11 cellular contexts compared by ENCODE assay signal in the genomic region with DNA sequence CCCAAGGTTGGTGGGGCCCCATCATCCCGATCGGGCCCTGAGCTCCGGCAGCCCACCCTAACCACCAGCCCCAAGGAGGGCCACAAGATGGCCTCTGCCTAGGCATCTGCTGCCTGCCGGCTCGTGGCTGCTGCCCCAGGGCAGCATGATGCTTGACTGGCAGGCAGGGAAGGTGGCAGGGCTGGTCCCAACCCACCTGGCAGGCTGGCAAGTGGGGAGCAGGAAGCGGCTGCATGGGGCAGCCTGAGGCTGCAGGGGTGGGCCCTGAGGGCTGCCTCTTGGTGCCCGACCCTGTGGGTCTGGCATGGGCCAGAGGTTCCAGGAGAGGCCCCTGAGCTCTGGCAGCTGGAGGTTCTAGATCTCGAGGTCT. TPM values are rescaled to one million over a fixed set of nuclear protein-coding genes. Genes with fewer than 3 reads are reported as not detected.
DNase-seq lines count a peak whose midpoint lies in the region; ATAC-seq and TF ChIP-seq lines count a peak whose summit lies in the region.
"Had no signal": no experiment of that assay in that cellular context is flagged by ENCODE, and none has a peak within 500 bp of the region (broad histone marks: within the 10 kb centered on the region; RNA-seq: fewer than 3 reads in every experiment).

No MANE protein-coding gene starts in this region.

- H3K27ac ChIP-seq in HEK293 (ENCODE audit: extremely low read depth, low read depth, low read length) (no peak overlapping the region), mammary epithelial cell (ENCODE audit: insufficient read depth, low read depth, low read length) (no peak overlapping the region), liver (ENCODE audit: low read depth in 1 of 2, low read length in 2 of 2) (peak overlapping the region; percentile 29 to 34), spleen (peak overlapping the region in 7 of 8 donors; percentile 51 to 81 (median 76))

- no peak for TF ChIP-seq CTCF in HEK293 (tag by site-specific recombination; IDR thresholded peaks at IDR 0.05)
- no peak for TF ChIP-seq CTCF in mammary epithelial cell (conservative IDR thresholded peaks at IDR 0.05 in 1 of 2, IDR thresholded peaks at IDR 0.05 in 1 of 2; ENCODE audit: extremely low read depth in 1 of 2, insufficient read depth in 1 of 2, low read depth in 1 of 2, low read length in 2 of 2)
- no peak for TF ChIP-seq CTCF in liver (IDR thresholded peaks at IDR 0.05; ENCODE audit: low read depth, low read length, missing input control)
- TF ChIP-seq CTCF in spleen (IDR thresholded peaks at IDR 0.05 in 8 of 11, conservative IDR thresholded peaks at IDR 0.05 in 3 of 11): no peak

- no peak for TF ChIP-seq POLR2A in spleen (IDR thresholded peaks at IDR 0.05)

- no peak for ATAC-seq in stimulated activated memory B cell treated with anti-CD40 and anti-IgM and Interleukin-4, amounts not matched to agents 10 μg/mL and 1 μg/mL and 100 μg/mL, for 72 hours
- no peak for ATAC-seq in GM21390 (IDR thresholded peaks at IDR 0.05; ENCODE audit: unreplicated experiment)

- dilution Hi-C loops in mammary epithelial cell (cut with HindIII; ENCODE audit: low sequenced_read_pairs): no loop called here

- H3K27ac Mint-ChIP-seq in stimulated activated memory B cell treated with anti-CD40 and anti-IgM and Interleukin-4, amounts not matched to agents 10 μg/mL and 1 μg/mL and 100 μg/mL, for 72 hours: no peak overlapping the region

- no peak overlapping the region for H2AFZ ChIP-seq in mammary epithelial cell (ENCODE audit: low read depth, low read length)

- TF ChIP-seq RAD21 in liver (IDR thresholded peaks at IDR 0.05): no peak

- in situ Hi-C loops in mammary epithelial cell (cut with MboI; ENCODE audit: low sequenced_read_pairs in 2 of 2): no loop called here

- H3K9me3 Mint-ChIP-seq in stimulated activated memory B cell treated with anti-CD40 and anti-IgM and Interleukin-4, amounts not matched to agents 10 μg/mL and 1 μg/mL and 100 μg/mL, for 72 hours: no peaks in the 10 kb centered on the region
- H3K9me3 Mint-ChIP-seq: neural crest cell had no signal

- peaks cover 10% of the 10 kb centered on the region for H3K4me1 Mint-ChIP-seq in stimulated activated memory B cell treated with anti-CD40 and anti-IgM and Interleukin-4, amounts not matched to agents 10 μg/mL and 1 μg/mL and 100 μg/mL, for 72 hours
- H3K4me1 Mint-ChIP-seq: neural crest cell had no signal

- DNase-seq in mammary epithelial cell: no peak
- DNase-seq in spleen: no peak
- no peak for DNase-seq in T1000 (lab: John Stamatoyannopoulos, UW)
- no peak for DNase-seq in activated CD4-positive, alpha-beta T cell treated with anti-CD3 and anti-CD28 coated beads for 1 hour
- DNase-seq: NCI-H187 treated with DMSO at 0.1 percent for 48 hours; stimulated activated CD4-positive, alpha-beta T cell treated with anti-CD3 and anti-CD28 coated beads, Interleukin-4, amount 100 ng/mL, for 24 hours had no signal

- WGBS in mammary epithelial cell (ENCODE audit: low coverage, missing lambda C conversion rate): 51% methylated on average over 7 of the region's 8 CpGs
- WGBS in liver: 89% methylated on average over 8 of the region's 8 CpGs
- 71 to 100% (median 80%) methylated on average over 1 to 8 of the region's 8 CpGs for WGBS in spleen, 5 donors

- H4K20me1 ChIP-seq in mammary epithelial cell (ENCODE audit: insufficient read depth, low read length): peaks cover 1% of the 10 kb centered on the region

- no peak overlapping the region for H3K4me3 Mint-ChIP-seq in stimulated activated memory B cell treated with anti-CD40 and anti-IgM and Interleukin-4, amounts not matched to agents 10 μg/mL and 1 μg/mL and 100 μg/mL, for 72 hours

- H3K27me3 Mint-ChIP-seq in stimulated activated memory B cell treated with anti-CD40 and anti-IgM and Interleukin-4, amounts not matched to agents 10 μg/mL and 1 μg/mL and 100 μg/mL, for 72 hours: no peaks in the 10 kb centered on the region

- POLR2A ChIA-PET in HEK293 (lab: Yijun Ruan, JAX): interaction anchor here (0.9 to 9.6 kb wide), 2 partner anchors 9 to 15 kb away, joined by 3 to 82 read pairs; partner anchors contain the start of genes GUK1 and IBA57

- no TSS peak for BruUV-seq in mammary epithelial cell (replicated peaks; lab: Mats Ljungman, UMichigan)

- CTCF ChIA-PET in HEK293 (lab: Yijun Ruan, JAX): interaction anchor here (0.6 kb wide), 1 partner anchor 31 kb away, joined by 3 read pairs; no protein-coding TSS in a partner anchor
- CTCF ChIA-PET in mammary epithelial cell (lab: Charles Lee; ENCODE audit: low non-redundant PET): no interaction called here

- H3K36me3 ChIP-seq in HEK293 (ENCODE audit: control insufficient read depth in 2 of 2, insufficient read depth in 1 of 2, low read length in 2 of 2) (peaks cover 0 to 40% of the 10 kb centered on the region in 2 experiments; a peak in 1 of 3 replicates), mammary epithelial cell (ENCODE audit: insufficient read depth, low read length) (peaks cover 2% of the 10 kb centered on the region), liver (ENCODE audit: control insufficient read depth in 4 of 4, insufficient read depth in 3 of 4, low read depth in 1 of 4, low read length in 3 of 4) (peaks cover 0 to 24% (median 10%) of the 10 kb centered on the region in 4 donors), spleen (peaks cover 0 to 66% (median 45%) of the 10 kb centered on the region in 6 donors)

- peaks cover 50% of the 10 kb centered on the region for H3K79me2 ChIP-seq in mammary epithelial cell (ENCODE audit: insufficient read depth, low read length)

- H3K4me3 ChIP-seq in HEK293 (ENCODE audit: low read depth, low read length) (no peak overlapping the region), mammary epithelial cell (replicated peaks in 1 of 3; ENCODE audit: insufficient read depth in 1 of 3, low read depth in 2 of 3, low read length in 3 of 3) (no peak overlapping the region), liver (ENCODE audit: low read depth in 1 of 3, low read length in 3 of 3) (no peak overlapping the region), spleen (no peak overlapping the region)

- H3K9me3 ChIP-seq in HEK293 (ENCODE audit: control insufficient read depth, insufficient read depth, low read depth, low read length) (no peaks in the 10 kb centered on the region), mammary epithelial cell (replicated peaks; ENCODE audit: insufficient read depth, low read length) (no peaks in the 10 kb centered on the region), liver (ENCODE audit: control insufficient read depth in 4 of 4, low read length in 3 of 4) (no peaks in the 10 kb centered on the region), spleen (no peaks in the 10 kb centered on the region)

- H3K9ac ChIP-seq in mammary epithelial cell (ENCODE audit: insufficient read depth, low read length): no peak overlapping the region
- no peak overlapping the region for H3K9ac ChIP-seq in liver (ENCODE audit: low read depth in 1 of 2, low read length in 2 of 2)

- no peaks in the 10 kb centered on the region for H3K36me3 Mint-ChIP-seq in stimulated activated memory B cell treated with anti-CD40 and anti-IgM and Interleukin-4, amounts not matched to agents 10 μg/mL and 1 μg/mL and 100 μg/mL, for 72 hours

- H3K4me2 ChIP-seq in mammary epithelial cell (ENCODE audit: insufficient read depth, low read depth, low read length): peak overlapping the region; percentile 58

- H3K4me1 ChIP-seq in HEK293 (ENCODE audit: control insufficient read depth, insufficient read depth, low read length) (no peaks in the 10 kb centered on the region), mammary epithelial cell (ENCODE audit: insufficient read depth, low read length) (peaks cover 31% of the 10 kb centered on the region), liver (ENCODE audit: control insufficient read depth in 4 of 4, insufficient read depth in 4 of 4, low read length in 3 of 4) (peaks cover 0 to 2% (median 0%) of the 10 kb centered on the region in 4 donors), spleen (peaks cover 23 to 80% (median 51%) of the 10 kb centered on the region in 6 donors)

- intact Hi-C loops in mammary epithelial cell (cut with micrococcal nuclease) (no loop called here), spleen (cut with DNase I; ENCODE audit: low total_unique reads) (no loop called here)

- no peaks in the 10 kb centered on the region for H3K27me3 ChIP-seq in mammary epithelial cell (ENCODE audit: insufficient read depth, low read length)
- no peaks in the 10 kb centered on the region for H3K27me3 ChIP-seq in liver (ENCODE audit: control insufficient read depth in 4 of 4, insufficient read depth in 4 of 4, low read length in 3 of 4)
- no peaks in the 10 kb centered on the region for H3K27me3 ChIP-seq in spleen (replicated peaks in 1 of 7)

TF ChIP-seq in HEK293, 187 proteins besides CTCF, POLR2A, EP300 and RAD21 (continues in another document):
- no peak for TF ChIP-seq ZNF211 (tag by site-specific recombination; IDR thresholded peaks at IDR 0.05; ENCODE audit: low read depth)

TF ChIP-seq in liver, 16 proteins besides CTCF, POLR2A, EP300 and RAD21 (continues in another document):
- TF ChIP-seq JUND (IDR thresholded peaks at IDR 0.05): no peak

RNA-seq across cellular contexts. Expression of gene GJC2, which starts 0.8 kb away (rescaled TPM):
- under 1 TPM; 0.33 to 0.47 TPM for total RNA-seq in mammary epithelial cell
- 0.14 TPM for polyA plus RNA-seq in mammary epithelial cell
- not detected for polyA minus RNA-seq in mammary epithelial cell
- total RNA-seq in liver: under 1 TPM; 0.25 to 0.79 TPM
- under 1 TPM in 1 of 2 donors, not detected in 1; 0.10 TPM for polyA plus RNA-seq in liver
- total RNA-seq in spleen: 1 to 10 TPM in 6 of 7 donors, under 1 TPM in 1; 0.94 to 3.5 (median 2.4) TPM
- polyA plus RNA-seq in spleen: under 1 TPM; 0.35 to 0.96 (median 0.67) TPM

RNA-seq across cellular contexts. Expression of gene GUK1, which starts 8.9 kb away (rescaled TPM):
- total RNA-seq in mammary epithelial cell: 100 to 1,000 TPM; 229 to 242 TPM
- polyA plus RNA-seq in mammary epithelial cell: 461 TPM
- 86.1 TPM for polyA minus RNA-seq in mammary epithelial cell
- total RNA-seq in liver: 100 to 1,000 TPM; 147 to 251 TPM
- 100 to 1,000 TPM; 186 to 245 TPM for polyA plus RNA-seq in liver
- 100 to 1,000 TPM; 167 to 218 (median 186) TPM for total RNA-seq in spleen
- polyA plus RNA-seq in spleen: 100 to 1,000 TPM; 279 to 499 (median 316) TPM

RNA-seq across cellular contexts. Expression of gene IBA57, which starts 16.6 kb away (rescaled TPM):
- total RNA-seq in mammary epithelial cell (1 to 10 TPM; 7.0 to 8.0 TPM), liver (10 to 100 TPM in 1 of 2 donors, 1 to 10 TPM in 1; 8.4 to 12.0 TPM), spleen (10 to 100 TPM in 5 of 7 donors, 1 to 10 TPM in 2; 7.1 to 14.7 (median 11.6) TPM)
- polyA plus RNA-seq in mammary epithelial cell (2.6 TPM), liver (1 to 10 TPM; 1.6 to 8.5 TPM), spleen (1 to 10 TPM in 2 of 3 donors, under 1 TPM in 1; 0.59 to 4.3 (median 1.1) TPM)
- 3.0 TPM for polyA minus RNA-seq in mammary epithelial cell

RNA-seq across cellular contexts. Expression of gene MRPL55, which starts 39.9 kb away (rescaled TPM):
- 10 to 100 TPM; 37.7 to 42.3 TPM for total RNA-seq in mammary epithelial cell
- polyA plus RNA-seq in mammary epithelial cell: 66.4 TPM
- polyA minus RNA-seq in mammary epithelial cell: 11.7 TPM
- total RNA-seq in liver: 10 to 100 TPM; 38.9 to 44.4 TPM
- polyA plus RNA-seq in liver: 100 to 1,000 TPM in 1 of 2 donors, 10 to 100 TPM in 1; 79.5 to 119 TPM
- total RNA-seq in spleen: 100 to 1,000 TPM in 1 of 7 donors, 10 to 100 TPM in 6; 32.3 to 103 (median 39.0) TPM
- polyA plus RNA-seq in spleen: 100 to 1,000 TPM in 2 of 3 donors, 10 to 100 TPM in 1; 95.2 to 114 (median 111) TPM

RNA-seq across cellular contexts. Expression of gene C1orf35, which starts 45.8 kb away (rescaled TPM):
- total RNA-seq in mammary epithelial cell (10 to 100 TPM in 1 of 2 donors, 1 to 10 TPM in 1; 5.7 to 19.6 TPM), liver (1 to 10 TPM; 4.0 to 6.9 TPM), spleen (10 to 100 TPM in 6 of 7 donors, 1 to 10 TPM in 1; 7.3 to 14.2 (median 11.9) TPM)
- polyA plus RNA-seq in mammary epithelial cell (14.5 TPM), liver (1 to 10 TPM; 6.0 to 7.5 TPM), spleen (10 to 100 TPM; 18.7 to 23.4 (median 21.7) TPM)
- 9.7 TPM for polyA minus RNA-seq in mammary epithelial cell

Comparison
In these comparisons a context has a peak if more than half of its experiments do, and no peak if none do; other contexts are left out.
1. H3K27ac ChIP-seq: peak in liver (2 of 2) and spleen (7 of 8); none in HEK293 (single experiment) and mammary epithelial cell (single experiment).